Comparison of ENCODE assay signal across 21 cellular contexts in genomic region chr12:76863811-76864210, GRCh38. TPM values are rescaled to one million over a fixed set of nuclear protein-coding genes. Genes with fewer than 3 reads are reported as not detected.
DNase-seq lines count a peak whose midpoint lies in the region; ATAC-seq and TF ChIP-seq lines count a peak whose summit lies in the region.
"Had no signal": no experiment of that assay in that cellular context is flagged by ENCODE, and none has a peak within 500 bp of the region (broad histone marks: within the 10 kb centered on the region; RNA-seq: fewer than 3 reads in every experiment).

No MANE protein-coding gene starts in this region.

- CTCF ChIA-PET in CD8-positive, alpha-beta memory T cell (lab: Charles Lee), result no interaction called here

- no peak overlapping the region for H3K4me3 ChIP-seq in BLaER1 treated with 17β-estradiol and CSF1 and Interleukin-3, amounts not matched to agents 10 nM and 100 nM
- H3K4me3 ChIP-seq in fibroblast of lung (replicated peaks in 1 of 4; ENCODE audit: control extremely low read depth in 1 of 4, insufficient read depth in 1 of 4, low read depth in 3 of 4, low read length in 4 of 4) (peak overlapping the region in 1 of 4 experiments; percentile 1), osteoblast (ENCODE audit: insufficient read depth, low read length) (peak overlapping the region; percentile 45), stomach (no peak overlapping the region), right lobe of liver (no peak overlapping the region)
- H3K4me3 ChIP-seq in CD8-positive, alpha-beta memory T cell (ENCODE audit: low read length), result no peak overlapping the region

- peak overlapping the region; percentile 40 to 97 (median 87); a peak in 21 of 22 replicates for H3K4me2 ChIP-seq in BLaER1 treated with 17β-estradiol and CSF1 and Interleukin-3, amounts not matched to agents 10 nM and 100 nM
- H3K4me2 ChIP-seq in fibroblast of lung (ENCODE audit: extremely low read depth, insufficient read depth, low read length) (peak overlapping the region; percentile 39), osteoblast (ENCODE audit: insufficient read depth, low read length) (peak overlapping the region; percentile 74)

- H3K79me2 ChIP-seq in fibroblast of lung (ENCODE audit: control insufficient read depth, insufficient read depth, low read length), result no peaks in the 10 kb centered on the region
- H3K79me2 ChIP-seq in osteoblast (ENCODE audit: insufficient read depth, low read length), result no peaks in the 10 kb centered on the region

- ATAC-seq in right lobe of liver, result no peak
- ATAC-seq: T-cell had no signal

- TF ChIP-seq POLR2A in stomach (IDR thresholded peaks at IDR 0.05), result no peak
- no peak for TF ChIP-seq POLR2A in right lobe of liver (IDR thresholded peaks at IDR 0.05)

- 50 to 71% (median 61%) methylated on average over 4 of the region's 4 CpGs for WGBS in stomach, 5 donors
- 67% methylated on average over 4 of the region's 4 CpGs for WGBS in right lobe of liver (ENCODE audit: insufficient coverage, low coverage, low lambda C conversion rate, missing lambda C conversion rate)

- TF ChIP-seq EP300 in stomach (IDR thresholded peaks at IDR 0.05), result no peak

- H3K9me3 ChIP-seq in BLaER1 treated with 17β-estradiol and CSF1 and Interleukin-3, amounts not matched to agents 10 nM and 100 nM (replicated peaks in 1 of 11), result peaks cover 0 to 9% (median 4%) of the 10 kb centered on the region in 11 experiments; a peak in 11 of 22 replicates
- H3K9me3 ChIP-seq in fibroblast of lung (ENCODE audit: control insufficient read depth, insufficient read depth, low read depth, low read length) (no peaks in the 10 kb centered on the region), osteoblast (ENCODE audit: low read depth, low read length) (no peaks in the 10 kb centered on the region), stomach (no peaks in the 10 kb centered on the region), right lobe of liver (no peaks in the 10 kb centered on the region)
- no peaks in the 10 kb centered on the region for H3K9me3 ChIP-seq in CD8-positive, alpha-beta memory T cell (ENCODE audit: low read length)

- H3K27me3 ChIP-seq in BLaER1 treated with 17β-estradiol and CSF1 and Interleukin-3, amounts not matched to agents 10 nM and 100 nM, result no peaks in the 10 kb centered on the region
- no peaks in the 10 kb centered on the region for H3K27me3 ChIP-seq in fibroblast of lung (ENCODE audit: control insufficient read depth, insufficient read depth, low read length)
- no peaks in the 10 kb centered on the region for H3K27me3 ChIP-seq in osteoblast (ENCODE audit: insufficient read depth, low read length)
- H3K27me3 ChIP-seq in stomach, result no peaks in the 10 kb centered on the region
- H3K27me3 ChIP-seq in CD8-positive, alpha-beta memory T cell (ENCODE audit: insufficient read depth, low read length, poor library complexity, severe bottlenecking), result no peaks in the 10 kb centered on the region
- H3K27me3 ChIP-seq in right lobe of liver, result no peaks in the 10 kb centered on the region

- H3K27ac ChIP-seq in BLaER1 treated with 17β-estradiol and CSF1 and Interleukin-3, amounts not matched to agents 10 nM and 100 nM, result peak overlapping the region in 7 of 11 experiments; percentile 0 to 84 (median 25); a peak in 8 of 22 replicates
- H3K27ac ChIP-seq in fibroblast of lung (ENCODE audit: insufficient read depth, low read length), result peak overlapping the region; percentile 86
- H3K27ac ChIP-seq in osteoblast (ENCODE audit: low read depth, low read length), result peak overlapping the region; percentile 67
- peak overlapping the region in 2 of 5 donors; percentile 7 to 33 for H3K27ac ChIP-seq in stomach
- no peak overlapping the region for H3K27ac ChIP-seq in CD8-positive, alpha-beta memory T cell (ENCODE audit: low read depth, low read length)
- no peak overlapping the region for H3K27ac ChIP-seq in right lobe of liver
- H3K27ac ChIP-seq: epithelial cell of prostate, VCaP had no signal

- no peak overlapping the region for H3K4me3 Mint-ChIP-seq in CD8-positive, alpha-beta memory T cell
- H3K4me3 Mint-ChIP-seq: activated T-cell treated with anti-CD3 and anti-CD28 coated beads, Interleukin-2, amount 50 U/mL, for 24 hours; brain; dendritic cell treated with granulocyte-macrophage colony-stimulating factor and Interleukin-4, amounts not matched to agents 40 ng/mL and 50 ng/mL, for 4 days; neural crest cell; T-cell had no signal

- H3K9me3 Mint-ChIP-seq in CD8-positive, alpha-beta memory T cell, result no peaks in the 10 kb centered on the region
- H3K9me3 Mint-ChIP-seq: activated T-cell treated with anti-CD3 and anti-CD28 coated beads, Interleukin-2, amount 50 U/mL, for 24 hours; brain; dendritic cell treated with granulocyte-macrophage colony-stimulating factor and Interleukin-4, amounts not matched to agents 40 ng/mL and 50 ng/mL, for 4 days; neural crest cell; T-cell had no signal

- no peaks in the 10 kb centered on the region for H3K36me3 Mint-ChIP-seq in CD8-positive, alpha-beta memory T cell
- H3K36me3 Mint-ChIP-seq: T-cell had no signal

- no peak overlapping the region for H2AFZ ChIP-seq in fibroblast of lung (ENCODE audit: low read length)
- no peak overlapping the region for H2AFZ ChIP-seq in osteoblast (ENCODE audit: low read length)

- H3K27me3 Mint-ChIP-seq in CD8-positive, alpha-beta memory T cell, result peaks cover 2 to 8% of the 10 kb centered on the region in 2 donors
- H3K27me3 Mint-ChIP-seq: brain; dendritic cell treated with granulocyte-macrophage colony-stimulating factor and Interleukin-4, amounts not matched to agents 40 ng/mL and 50 ng/mL, for 4 days had no signal

- POLR2A ChIA-PET in CD8-positive, alpha-beta memory T cell (lab: Charles Lee), result no interaction called here

- H3K4me1 Mint-ChIP-seq in CD8-positive, alpha-beta memory T cell, result no peaks in the 10 kb centered on the region
- H3K4me1 Mint-ChIP-seq: T-cell had no signal

- DNase-seq in LHCN-M2 (ENCODE audit: low read depth) (peak; percentile 71), fibroblast of lung (ENCODE audit: low read depth in 2 of 2) (peak; percentile 14 to 52), osteoblast (ENCODE audit: insufficient read length, low spot score, missing footprints) (peak; percentile 85), stomach (no peak), right lobe of liver (no peak)
- no peak for DNase-seq in stimulated activated CD4-positive, alpha-beta T cell treated with anti-CD3 and anti-CD28 coated beads, Interleukin-2, amount 100 ng/mL, for 24 hours
- DNase-seq in CD8-positive, alpha-beta memory T cell, result no peak
- DNase-seq: activated CD4-positive, alpha-beta T cell treated with anti-CD3 and anti-CD28 coated beads, Interleukin-2, amount 50 U/mL, for 48 hours; activated naive CD4-positive, alpha-beta T cell treated with anti-CD3 and anti-CD28 coated beads, Interleukin-2, amount 50 U/mL, for 16 hours; activated T-cell treated with anti-CD3 and anti-CD28 coated beads, Interleukin-2, amount 50 U/mL, for 24 hours; head of caudate nucleus; NCI-H226; RPMI8226; stimulated activated CD4-positive, alpha-beta T cell treated with anti-CD3 and anti-CD28 coated beads, Interleukin-1b, Interleukin-23, amount 100 ng/mL, for 48 hours; T-cell had no signal

- TF ChIP-seq CTCF in fibroblast of lung (conservative IDR thresholded peaks at IDR 0.05 in 1 of 2, IDR thresholded peaks at IDR 0.05 in 1 of 2; ENCODE audit: low read depth in 1 of 2, low read length in 2 of 2) (no peak), osteoblast (IDR thresholded peaks at IDR 0.05; ENCODE audit: extremely low read depth, low read depth, low read length) (no peak), stomach (IDR thresholded peaks at IDR 0.05) (no peak), right lobe of liver (IDR thresholded peaks at IDR 0.05) (no peak)

- H3K36me3 ChIP-seq in BLaER1 treated with 17β-estradiol and CSF1 and Interleukin-3, amounts not matched to agents 10 nM and 100 nM, result peaks cover 0 to 35% (median 16%) of the 10 kb centered on the region in 11 experiments; a peak in 10 of 22 replicates
- peaks cover 3% of the 10 kb centered on the region for H3K36me3 ChIP-seq in fibroblast of lung (ENCODE audit: control insufficient read depth, insufficient read depth, low read length)
- no peaks in the 10 kb centered on the region for H3K36me3 ChIP-seq in osteoblast (ENCODE audit: insufficient read depth, low read length)
- peaks cover 0 to 14% (median 2%) of the 10 kb centered on the region in 4 donors for H3K36me3 ChIP-seq in stomach
- no peaks in the 10 kb centered on the region for H3K36me3 ChIP-seq in CD8-positive, alpha-beta memory T cell (ENCODE audit: insufficient read depth, low read length)
- H3K36me3 ChIP-seq in right lobe of liver, result peaks cover 0 to 12% (median 0%) of the 10 kb centered on the region in 4 donors

- peak overlapping the region in 2 of 11 experiments; percentile 5 to 7; a peak in 3 of 22 replicates for H3K9ac ChIP-seq in BLaER1 treated with 17β-estradiol and CSF1 and Interleukin-3, amounts not matched to agents 10 nM and 100 nM
- H3K9ac ChIP-seq in fibroblast of lung (ENCODE audit: insufficient read depth, low read length), result no peak overlapping the region

- no peaks in the 10 kb centered on the region; a peak in 1 of 22 replicates for H4K20me1 ChIP-seq in BLaER1 treated with 17β-estradiol and CSF1 and Interleukin-3, amounts not matched to agents 10 nM and 100 nM
- H4K20me1 ChIP-seq in fibroblast of lung (ENCODE audit: control insufficient read depth, extremely low read depth, insufficient read depth, low read length) (no peaks in the 10 kb centered on the region), osteoblast (ENCODE audit: insufficient read depth, low read length) (no peaks in the 10 kb centered on the region)

- H3K27ac Mint-ChIP-seq in CD8-positive, alpha-beta memory T cell, result peak overlapping the region in 1 of 8 donors; percentile 63
- H3K27ac Mint-ChIP-seq: activated T-cell treated with anti-CD3 and anti-CD28 coated beads, Interleukin-2, amount 50 U/mL, for 24 hours; dendritic cell treated with granulocyte-macrophage colony-stimulating factor and Interleukin-4, amounts not matched to agents 40 ng/mL and 50 ng/mL, for 4 days; T-cell had no signal

- intact Hi-C loops in stomach (cut with DNase I; ENCODE audit: low total_unique reads) (no loop called here), right lobe of liver (cut with DNase I) (no loop called here)

- H3K4me1 ChIP-seq in BLaER1 treated with 17β-estradiol and CSF1 and Interleukin-3, amounts not matched to agents 10 nM and 100 nM, result peaks cover 54 to 83% (median 73%) of the 10 kb centered on the region in 10 experiments
- H3K4me1 ChIP-seq in fibroblast of lung (ENCODE audit: control insufficient read depth, extremely low read depth, insufficient read depth, low read length), result peaks cover 24% of the 10 kb centered on the region
- peaks cover 22% of the 10 kb centered on the region for H3K4me1 ChIP-seq in osteoblast (ENCODE audit: insufficient read depth, low read length)
- H3K4me1 ChIP-seq in stomach, result peaks cover 0 to 37% (median 14%) of the 10 kb centered on the region in 4 donors
- H3K4me1 ChIP-seq in CD8-positive, alpha-beta memory T cell (ENCODE audit: insufficient read depth, low read length), result no peaks in the 10 kb centered on the region
- H3K4me1 ChIP-seq in right lobe of liver, result no peaks in the 10 kb centered on the region

RNA-seq across cellular contexts. Expression of gene CSRP2, which starts 15.0 kb away (rescaled TPM):
- total RNA-seq in LHCN-M2 (2014; rRNA removed) (65.0 and 68.5 TPM in 2 replicates), fibroblast of lung (36.7 and 56.8 TPM in 2 replicates), osteoblast (10.0 and 13.4 TPM in 2 replicates), stomach (10 to 100 TPM in 3 of 5 donors, 1 to 10 TPM in 1, not detected in 1; 6.4 to 50.9 (median 22.2) TPM), right lobe of liver (10 to 100 TPM; 13.4 to 35.1 (median 22.4) TPM)
- 162 TPM for polyA plus RNA-seq in LHCN-M2 (2012)
- polyA plus RNA-seq in fibroblast of lung (63.5 and 199 TPM in 2 replicates), stomach (100 to 1,000 TPM in 1 of 3 donors, 10 to 100 TPM in 2; 32.7 to 162 (median 41.0) TPM)
- 58.4 and 183 TPM in 2 replicates for polyA plus RNA-seq in fibroblast of lung (2012)
- 16.6 and 24.3 TPM in 2 replicates for polyA minus RNA-seq in fibroblast of lung (ENCODE audit: low replicate concordance)
- total RNA-seq in CD8-positive, alpha-beta memory T cell, result under 1 TPM; 0.33 to 0.77 TPM
- 0.24 TPM for polyA plus RNA-seq in CD8-positive, alpha-beta memory T cell

Comparison
In these comparisons a context has a peak if more than half of its experiments do, and no peak if none do; other contexts are left out.
1. H3K27ac ChIP-seq: peak in BLaER1 treated with 17β-estradiol and CSF1 and Interleukin-3, amounts not matched to agents 10 nM and 100 nM (7 of 11), fibroblast of lung (single experiment) and osteoblast (single experiment); none in CD8-positive, alpha-beta memory T cell (single experiment) and right lobe of liver (0 of 3).
2. DNase-seq: peak in LHCN-M2 (single experiment), fibroblast of lung (2 of 2) and osteoblast (single experiment); none in stimulated activated CD4-positive, alpha-beta T cell treated with anti-CD3 and anti-CD28 coated beads, Interleukin-2, amount 100 ng/mL, for 24 hours (0 of 2), stomach (single experiment), CD8-positive, alpha-beta memory T cell (0 of 5) and right lobe of liver (0 of 3).
3. Peak in every context shown above with its lines, with median percentiles within 50 percentile points of each other: H3K4me2 ChIP-seq.